11 cellular contexts compared by ENCODE assay signal in genomic region chr2:17821535-17822451, GRCh38. TPM values are rescaled to one million over a fixed set of nuclear protein-coding genes. Genes with fewer than 3 reads are reported as not detected.
A peak's percentile ranks its signal among the peaks of the same experiment; 100 is the strongest.
DNase-seq lines count a peak whose midpoint lies in the region; ATAC-seq, FAIRE-seq and TF ChIP-seq lines count a peak whose summit lies in the region.
"Had no signal": no experiment of that assay in that cellular context is flagged by ENCODE, and none has a peak within 500 bp of the region (broad histone marks: within the 10 kb centered on the region; RNA-seq: fewer than 3 reads in every experiment).

No MANE protein-coding gene starts in this region.

- WGBS in GM12878 (ENCODE audit: insufficient coverage, insufficient replicate concordance, low lambda C conversion rate, missing lambda C conversion rate): 4% methylated on average over 7 of the region's 7 CpGs

- CTCF ChIA-PET in GM12878 (lab: Yijun Ruan, JAX): interaction anchor here (0.6 to 6.6 kb wide), 17 partner anchors 9 to 163 kb away, joined by 3 to 77 read pairs (median 3); no protein-coding TSS in a partner anchor

- intact Hi-C loops in GM12878 (cut with micrococcal nuclease; ENCODE audit: unreplicated experiment): loop anchor here (1.0 to 5.0 kb wide), 3 partner anchors 8 to 164 kb away; partner anchors contain the start of gene SMC6

- 0 out of 2 replicates have a peak overlapping the region, but pooled peaks have one; percentile 48 for H3K4me3 ChIP-seq in GM12878

- peak overlapping the region; percentile 55 for H3K27ac ChIP-seq in GM12878 (ENCODE audit: control insufficient read depth, insufficient read depth)

- TF ChIP-seq RAD21 in GM12878 (IDR thresholded peaks at IDR 0.05; ENCODE audit: insufficient read depth, low read depth, low read length): no peak; the same call in 1 of the 2 replicates

- no peaks in the 10 kb centered on the region; the same call in 2 of the 3 replicates for H3K9me3 ChIP-seq in GM12878 (replicated peaks; ENCODE audit: control insufficient read depth, insufficient read depth, low read length)

- no peak for DNase-seq in T-helper 2 cell treated with Interferon-gamma antibody and Interleukin-4, amounts not matched to agents 5 μg/mL and 100 μg/mL, for 36 hours (ENCODE audit: low spot score)
- DNase-seq in T-helper 2 cell (no peak), GM12878 (ENCODE audit: low read depth, low spot score) (no peak), urothelium cell line (ENCODE audit: low spot score) (no peak), NCI-H128 (lab: John Stamatoyannopoulos, UW; ENCODE audit: unreplicated experiment) (no peak)
- no peak for DNase-seq in stimulated activated naive B cell treated with anti-CD40 and anti-IgM and Interleukin-4, amounts not matched to agents 10 μg/mL and 1 μg/mL and 100 μg/mL, for 72 hours
- DNase-seq in activated T-cell treated with anti-CD3 and anti-CD28 coated beads, Interleukin-2, amount 50 U/mL, for 24 hours: no peak
- DNase-seq: activated T-cell treated with anti-CD3 and anti-CD28 coated beads, Interleukin-2, amount 50 U/mL, for 72 hours; NCI-H510A had no signal

- H2AFZ ChIP-seq in GM12878 (ENCODE audit: control insufficient read depth, low read depth, low read length): peak overlapping the region; percentile 52

- peak overlapping the region; percentile 9 for H3K4me2 ChIP-seq in GM12878 (ENCODE audit: control insufficient read depth, insufficient read depth)

- RAD21 ChIA-PET in GM12878 (lab: Charles Lee; ENCODE audit: unreplicated experiment): interaction anchor here (0.9 to 5.0 kb wide), 13 partner anchors 8 to 102 kb away, joined by 3 to 96 read pairs (median 5); partner anchors contain the start of genes GEN1 and SMC6

- no peaks in the 10 kb centered on the region for H3K36me3 Mint-ChIP-seq in T-helper 2 cell treated with Interferon-gamma antibody and Interleukin-4, amounts not matched to agents 5 μg/mL and 100 μg/mL, for 36 hours (ENCODE audit: low read depth)
- H3K36me3 Mint-ChIP-seq in stimulated activated naive B cell treated with anti-CD40 and anti-IgM and Interleukin-4, amounts not matched to agents 10 μg/mL and 1 μg/mL and 100 μg/mL, for 72 hours: peaks cover 3 to 5% of the 10 kb centered on the region in 2 donors
- no peaks in the 10 kb centered on the region for H3K36me3 Mint-ChIP-seq in activated T-cell treated with anti-CD3 and anti-CD28 coated beads, Interleukin-2, amount 50 U/mL, for 24 hours (ENCODE audit: low read depth)

- peak overlapping the region; percentile 21 for H3K4me3 Mint-ChIP-seq in T-helper 2 cell treated with Interferon-gamma antibody and Interleukin-4, amounts not matched to agents 5 μg/mL and 100 μg/mL, for 36 hours
- peak overlapping the region; percentile 18 to 26 for H3K4me3 Mint-ChIP-seq in stimulated activated naive B cell treated with anti-CD40 and anti-IgM and Interleukin-4, amounts not matched to agents 10 μg/mL and 1 μg/mL and 100 μg/mL, for 72 hours
- no peak overlapping the region for H3K4me3 Mint-ChIP-seq in activated T-cell treated with anti-CD3 and anti-CD28 coated beads, Interleukin-2, amount 50 U/mL, for 24 hours
- H3K4me3 Mint-ChIP-seq: activated T-cell treated with anti-CD3 and anti-CD28 coated beads, Interleukin-2, amount 50 U/mL, for 72 hours had no signal

- no peaks in the 10 kb centered on the region for H4K20me1 ChIP-seq in GM12878 (ENCODE audit: control insufficient read depth, insufficient read depth)

- H3K4me1 Mint-ChIP-seq in T-helper 2 cell treated with Interferon-gamma antibody and Interleukin-4, amounts not matched to agents 5 μg/mL and 100 μg/mL, for 36 hours (ENCODE audit: low read depth): peaks cover 19% of the 10 kb centered on the region
- peaks cover 46 to 84% of the 10 kb centered on the region in 2 donors for H3K4me1 Mint-ChIP-seq in stimulated activated naive B cell treated with anti-CD40 and anti-IgM and Interleukin-4, amounts not matched to agents 10 μg/mL and 1 μg/mL and 100 μg/mL, for 72 hours
- H3K4me1 Mint-ChIP-seq in activated T-cell treated with anti-CD3 and anti-CD28 coated beads, Interleukin-2, amount 50 U/mL, for 24 hours (ENCODE audit: low read depth): peaks cover 2% of the 10 kb centered on the region

- SMC1A ChIA-PET in GM12878 (lab: Charles Lee; ENCODE audit: uncharacterized antibody, unreplicated experiment): interaction anchor here (0.6 to 15.2 kb wide), 22 partner anchors 8 to 176 kb away, joined by 3 to 288 read pairs (median 6); partner anchors contain the start of genes GEN1, MSGN1 and SMC6

- H3K27me3 Mint-ChIP-seq in T-helper 2 cell treated with Interferon-gamma antibody and Interleukin-4, amounts not matched to agents 5 μg/mL and 100 μg/mL, for 36 hours (ENCODE audit: low read depth): peaks cover 28% of the 10 kb centered on the region
- no peaks in the 10 kb centered on the region for H3K27me3 Mint-ChIP-seq in stimulated activated naive B cell treated with anti-CD40 and anti-IgM and Interleukin-4, amounts not matched to agents 10 μg/mL and 1 μg/mL and 100 μg/mL, for 72 hours
- peaks cover 23% of the 10 kb centered on the region for H3K27me3 Mint-ChIP-seq in activated T-cell treated with anti-CD3 and anti-CD28 coated beads, Interleukin-2, amount 50 U/mL, for 24 hours

- peak; percentile 37 to 40; a peak in 1 of 4 replicates for TF ChIP-seq EP300 in GM12878 (IDR thresholded peaks at IDR 0.05; ENCODE audit: borderline replicate concordance in 1 of 2, control insufficient read depth in 1 of 2, low read depth in 2 of 2, low read length in 2 of 2)

- H3K79me2 ChIP-seq in GM12878 (ENCODE audit: control insufficient read depth, insufficient read depth, low read length): no peaks in the 10 kb centered on the region

- 0 out of 2 replicates have a peak overlapping the region, but pooled peaks have one; percentile 23 for H3K9ac ChIP-seq in GM12878 (ENCODE audit: control insufficient read depth, insufficient read depth, low read length)

- H3K27ac Mint-ChIP-seq in T-helper 2 cell treated with Interferon-gamma antibody and Interleukin-4, amounts not matched to agents 5 μg/mL and 100 μg/mL, for 36 hours: peak overlapping the region; percentile 29
- H3K27ac Mint-ChIP-seq in stimulated activated naive B cell treated with anti-CD40 and anti-IgM and Interleukin-4, amounts not matched to agents 10 μg/mL and 1 μg/mL and 100 μg/mL, for 72 hours: peak overlapping the region; percentile 84
- no peak overlapping the region for H3K27ac Mint-ChIP-seq in activated T-cell treated with anti-CD3 and anti-CD28 coated beads, Interleukin-2, amount 50 U/mL, for 24 hours
- H3K27ac Mint-ChIP-seq: activated T-cell treated with anti-CD3 and anti-CD28 coated beads, Interleukin-2, amount 50 U/mL, for 72 hours had no signal

- TF ChIP-seq CTCF in GM12878 (IDR thresholded peaks at IDR 0.05 in 2 of 3, conservative IDR thresholded peaks at IDR 0.05 in 1 of 3; ENCODE audit: control insufficient read depth in 2 of 3, extremely low read depth in 1 of 3, insufficient read depth in 1 of 3, low read depth in 3 of 3, low read length in 3 of 3): no peak

- ATAC-seq in HG02973 (IDR thresholded peaks at IDR 0.05; ENCODE audit: unreplicated experiment) (peak; percentile 25), GM12878 (peak; percentile 65)
- ATAC-seq in stimulated activated naive B cell treated with anti-CD40 and anti-IgM and Interleukin-4, amounts not matched to agents 10 μg/mL and 1 μg/mL and 100 μg/mL, for 72 hours (replicated peaks): peak; percentile 62 to 66
- ATAC-seq: activated T-cell treated with anti-CD3 and anti-CD28 coated beads, Interleukin-2, amount 50 U/mL, for 72 hours had no signal

- TF ChIP-seq POLR2A in GM12878 (IDR thresholded peaks at IDR 0.05; ENCODE audit: low read depth, low read length): no peak

- H3K36me3 ChIP-seq in GM12878 (ENCODE audit: control insufficient read depth in 2 of 2, insufficient read depth in 2 of 2, low read length in 1 of 2): no peaks in the 10 kb centered on the region

- in situ Hi-C loops in GM12878 (cut with MboI): no loop called here

- POLR2A ChIA-PET in GM12878 (lab: Charles Lee): interaction anchor here (1.4 to 6.1 kb wide), 6 partner anchors 9 to 71 kb away, joined by 3 to 80 read pairs (median 13); partner anchors contain the start of genes GEN1 and SMC6

- H3K27me3 ChIP-seq in GM12878 (replicated peaks in 1 of 2; ENCODE audit: control insufficient read depth in 2 of 2, insufficient read depth in 2 of 2, low read length in 1 of 2): no peaks in the 10 kb centered on the region

- H3K4me1 ChIP-seq in GM12878 (ENCODE audit: control insufficient read depth, insufficient read depth, low read length): peaks cover 29% of the 10 kb centered on the region

- no peaks in the 10 kb centered on the region for H3K9me3 Mint-ChIP-seq in T-helper 2 cell treated with Interferon-gamma antibody and Interleukin-4, amounts not matched to agents 5 μg/mL and 100 μg/mL, for 36 hours
- H3K9me3 Mint-ChIP-seq in stimulated activated naive B cell treated with anti-CD40 and anti-IgM and Interleukin-4, amounts not matched to agents 10 μg/mL and 1 μg/mL and 100 μg/mL, for 72 hours: peaks cover 0 to 4% of the 10 kb centered on the region in 2 donors
- no peaks in the 10 kb centered on the region for H3K9me3 Mint-ChIP-seq in activated T-cell treated with anti-CD3 and anti-CD28 coated beads, Interleukin-2, amount 50 U/mL, for 24 hours

- FAIRE-seq in GM12878 (lab: Jason Lieb, UNC) (no peak), urothelium cell line (lab: Jason Lieb, UNC) (no peak)

- BruUV-seq in GM12878 (replicated peaks; lab: Mats Ljungman, UMichigan): no TSS peak

RNA-seq across cellular contexts. Expression of gene MSGN1, which starts 5.5 kb away (rescaled TPM):
- total RNA-seq in GM12878 (2013; cell fraction: nucleolus; rRNA removed): not detected in 2 replicates
- total RNA-seq in GM12878 (2014; rRNA removed): not detected in 2 replicates
- total RNA-seq in GM12878 (2014; rRNA removed; fragmentation: Illumina TruSeq; extraction: Trizol): 0.27 and 0.32 TPM in 2 replicates
- not detected in 2 replicates for total RNA-seq in GM12878 (2021)
- polyA plus RNA-seq in GM12878 (2011; ENCODE audit: low read depth): not detected
- polyA plus RNA-seq in GM12878 (2011; rRNA removed): not detected in 2 replicates
- 0.30 TPM in 1 of 2 replicates, not detected in the other for polyA plus RNA-seq in GM12878 (2011; cell fraction: cytosol; rRNA removed)
- 0.31 and 0.48 TPM in 2 replicates for polyA plus RNA-seq in GM12878 (2011; cell fraction: nucleus; rRNA removed)
- polyA plus RNA-seq in GM12878 (2012): not detected in 2 replicates
- polyA plus RNA-seq in GM12878 (2014; fragmentation: Illumina TruSeq; extraction: Trizol): not detected in 2 replicates
- not detected for polyA plus RNA-seq in GM12878 (2014; fragmentation: Nextera tagmentation; extraction: Ambion mirVana)
- not detected in 2 replicates for polyA plus RNA-seq in GM12878 (2014; rRNA removed)
- not detected for polyA plus RNA-seq in GM12878 (2016; fragmentation: Nextera tagmentation; extraction: Ambion mirVana)
- polyA minus RNA-seq in GM12878 (2011; rRNA and poly(A)+ RNA removed): 0.46 TPM in 1 of 2 replicates, not detected in the other
- polyA minus RNA-seq in GM12878 (2011; cell fraction: cytosol; rRNA and poly(A)+ RNA removed): not detected in 2 replicates
- 1.1 TPM in 1 of 2 replicates, not detected in the other for polyA minus RNA-seq in GM12878 (2011; cell fraction: nucleus; rRNA and poly(A)+ RNA removed)
- total RNA-seq: activated T-cell treated with anti-CD3 and anti-CD28 coated beads, Interleukin-2, amount 50 U/mL, for 72 hours; fibroblast of villous mesenchyme had no signal

RNA-seq across cellular contexts. Expression of gene KCNS3, which starts 56.7 kb away (rescaled TPM):
- total RNA-seq in GM12878 (2013; cell fraction: nucleolus; rRNA removed): not detected in 2 replicates
- total RNA-seq in GM12878 (2014; rRNA removed): not detected in 2 replicates
- not detected in 2 replicates for total RNA-seq in GM12878 (2014; rRNA removed; fragmentation: Illumina TruSeq; extraction: Trizol)
- not detected in 2 replicates for total RNA-seq in GM12878 (2021)
- polyA plus RNA-seq in GM12878 (2011; ENCODE audit: low read depth): not detected
- not detected in 2 replicates for polyA plus RNA-seq in GM12878 (2011; rRNA removed)
- 0.01 TPM in 1 of 2 replicates, not detected in the other for polyA plus RNA-seq in GM12878 (2011; cell fraction: cytosol; rRNA removed)
- polyA plus RNA-seq in GM12878 (2011; cell fraction: nucleus; rRNA removed): not detected in 2 replicates
- polyA plus RNA-seq in GM12878 (2012): not detected in 2 replicates
- polyA plus RNA-seq in GM12878 (2014; fragmentation: Illumina TruSeq; extraction: Trizol): not detected in 2 replicates
- polyA plus RNA-seq in GM12878 (2014; fragmentation: Nextera tagmentation; extraction: Ambion mirVana): not detected
- polyA plus RNA-seq in GM12878 (2014; rRNA removed): not detected in 2 replicates
- not detected for polyA plus RNA-seq in GM12878 (2016; fragmentation: Nextera tagmentation; extraction: Ambion mirVana)
- polyA minus RNA-seq in GM12878 (2011; rRNA and poly(A)+ RNA removed): not detected in 2 replicates
- polyA minus RNA-seq in GM12878 (2011; cell fraction: cytosol; rRNA and poly(A)+ RNA removed): not detected in 2 replicates
- polyA minus RNA-seq in GM12878 (2011; cell fraction: nucleus; rRNA and poly(A)+ RNA removed): not detected in 2 replicates
- total RNA-seq: activated T-cell treated with anti-CD3 and anti-CD28 coated beads, Interleukin-2, amount 50 U/mL, for 72 hours had no signal
